Comparison of ENCODE assay signal across 18 cellular contexts in the genomic region with DNA sequence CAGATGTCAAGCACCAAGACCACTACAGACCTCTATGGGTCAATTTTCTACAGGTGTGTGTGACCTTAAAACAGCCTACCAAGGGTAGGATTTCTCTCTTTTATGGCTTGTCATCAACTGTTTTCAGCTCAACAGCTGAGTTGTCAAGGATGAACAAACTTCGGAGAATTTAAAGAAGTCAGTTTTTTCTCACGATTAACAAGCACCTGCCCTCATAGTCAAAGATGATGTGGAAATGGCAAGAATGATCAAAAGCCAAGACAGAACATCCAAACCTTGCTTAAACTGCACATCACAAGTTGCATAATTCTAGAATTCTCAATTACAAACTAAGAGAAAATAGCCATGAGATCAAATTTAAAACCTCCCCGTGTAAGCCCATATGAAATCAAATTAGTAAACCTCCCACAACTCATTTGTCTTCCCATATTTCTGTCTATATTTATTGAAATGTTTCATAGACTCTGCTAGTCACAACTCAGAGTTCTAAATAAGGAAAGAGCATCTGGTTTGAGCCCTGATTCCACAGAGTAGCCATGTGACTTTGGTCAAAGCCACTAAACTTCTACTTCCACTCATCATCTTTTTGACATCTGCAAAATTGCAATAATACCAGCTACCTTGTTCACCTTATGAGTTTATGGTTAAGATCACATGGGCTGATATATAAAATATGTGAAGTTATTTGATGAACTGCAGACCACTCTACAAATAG.
A peak's percentile ranks its signal among the peaks of the same experiment; 100 is the strongest.
DNase-seq lines count a peak whose midpoint lies in the region; ATAC-seq and TF ChIP-seq lines count a peak whose summit lies in the region.
"Had no signal": no experiment of that assay in that cellular context is flagged by ENCODE, and none has a peak within 500 bp of the region (broad histone marks: within the 10 kb centered on the region; RNA-seq: fewer than 3 reads in every experiment).

No MANE protein-coding gene starts in this region.

- peak; percentile 28; the same call in 1 of the 3 replicates for ATAC-seq in SK-N-SH treated with all-trans-retinoic acid at 6 μM for 48 hours
- no peak for ATAC-seq in esophagus mucosa
- ATAC-seq: A549; CD8-positive, alpha-beta T cell had no signal

- DNase-seq in SK-N-SH (no peak), SK-N-DZ (ENCODE audit: low spot score) (peak; percentile 27), trophoblast cell (peak; percentile 31 to 77), T-helper 2 cell (no peak), NOMO-1 treated with DMSO at 0.1 percent for 48 hours (lab: John Stamatoyannopoulos, UW; ENCODE audit: unreplicated experiment) (no peak)
- DNase-seq: AML-193; Caco-2; Calu3; CD4-positive, alpha-beta T cell; CD8-positive, alpha-beta T cell; DMS79 treated with DMSO at 0.1 percent for 48 hours; GF-D8 had no signal

- H4K8ac ChIP-seq in trophoblast cell (ENCODE audit: low read depth, low read length) = no peak overlapping the region

- no peak overlapping the region for H3K14ac ChIP-seq in trophoblast cell (ENCODE audit: low read length)

- H4K20me1 ChIP-seq in SK-N-SH (ENCODE audit: insufficient read depth) = no peaks in the 10 kb centered on the region
- H4K20me1 ChIP-seq: BLaER1 treated with 17β-estradiol and CSF1 and Interleukin-3, amounts not matched to agents 10 nM and 100 nM had no signal

- no peaks in the 10 kb centered on the region for H3K79me1 ChIP-seq in trophoblast cell (ENCODE audit: low read length)

- H3K36me3 ChIP-seq in SK-N-SH (replicated peaks in 1 of 2; ENCODE audit: control insufficient read depth in 1 of 2, insufficient read depth in 2 of 2, low read length in 1 of 2) = no peaks in the 10 kb centered on the region
- no peaks in the 10 kb centered on the region for H3K36me3 ChIP-seq in trophoblast cell (ENCODE audit: control insufficient read depth in 1 of 2, insufficient read depth in 2 of 2, low read length in 2 of 2)
- H3K36me3 ChIP-seq: BLaER1 treated with 17β-estradiol and CSF1 and Interleukin-3, amounts not matched to agents 10 nM and 100 nM had no signal

- no peak overlapping the region for H3K9ac ChIP-seq in SK-N-SH
- no peak overlapping the region for H3K9ac ChIP-seq in trophoblast cell (ENCODE audit: low read length)
- H3K9ac ChIP-seq: BLaER1 treated with 17β-estradiol and CSF1 and Interleukin-3, amounts not matched to agents 10 nM and 100 nM had no signal

- H2AK5ac ChIP-seq in trophoblast cell (ENCODE audit: low read length) = no peak overlapping the region

- no peak overlapping the region for H3K4ac ChIP-seq in trophoblast cell (ENCODE audit: low read depth, low read length)

- no peak overlapping the region for H2BK12ac ChIP-seq in trophoblast cell (ENCODE audit: low read length)

- H3K9me3 ChIP-seq in SK-N-SH = no peaks in the 10 kb centered on the region
- no peaks in the 10 kb centered on the region for H3K9me3 ChIP-seq in trophoblast cell (ENCODE audit: insufficient read depth, low read depth, low read length)
- H3K9me3 ChIP-seq: A549; BLaER1 treated with 17β-estradiol and CSF1 and Interleukin-3, amounts not matched to agents 10 nM and 100 nM; Caco-2 had no signal

- no peak for TF ChIP-seq CTCF in SK-N-SH (IDR thresholded peaks at IDR 0.05)

- H3K79me2 ChIP-seq in SK-N-SH (ENCODE audit: insufficient read depth) (no peaks in the 10 kb centered on the region), trophoblast cell (ENCODE audit: control insufficient read depth, insufficient read depth, low read length, poor library complexity) (no peaks in the 10 kb centered on the region)

- 41% methylated on average over 3 of the region's 3 CpGs for WGBS in SK-N-SH (ENCODE audit: low lambda C conversion rate)
- no CpG with 5 or more reads among the region's 3 CpGs for WGBS in trophoblast cell (ENCODE audit: extremely low coverage, insufficient coverage, insufficient read length)

- CTCF ChIA-PET in SK-N-SH (lab: Yijun Ruan, JAX) = interaction anchor here (1.1 kb wide), 1 partner anchor 9 kb away, joined by 3 read pairs; no protein-coding TSS in a partner anchor

- H3K27ac ChIP-seq in SK-N-SH (ENCODE audit: low read depth in 2 of 2, low read length in 1 of 2) (no peak overlapping the region), trophoblast cell (ENCODE audit: low read depth, low read length) (no peak overlapping the region)
- H3K27ac ChIP-seq: 22Rv1; A549; BLaER1 treated with 17β-estradiol and CSF1 and Interleukin-3, amounts not matched to agents 10 nM and 100 nM; C4-2B had no signal

- peak in 1 of 2 experiments; percentile 37; a peak in 1 of 4 replicates for TF ChIP-seq EP300 in SK-N-SH (IDR thresholded peaks at IDR 0.05; ENCODE audit: borderline replicate concordance in 1 of 2, low read depth in 1 of 2, low read length in 1 of 2)

- H3K27me3 ChIP-seq in SK-N-SH (ENCODE audit: insufficient read depth) (no peaks in the 10 kb centered on the region), trophoblast cell (ENCODE audit: insufficient read depth, low read length) (no peaks in the 10 kb centered on the region)
- H3K27me3 ChIP-seq: BLaER1 treated with 17β-estradiol and CSF1 and Interleukin-3, amounts not matched to agents 10 nM and 100 nM had no signal

- no peaks in the 10 kb centered on the region for H3K4me1 ChIP-seq in SK-N-SH (ENCODE audit: control insufficient read depth in 1 of 2, insufficient read depth in 2 of 2, low read depth in 1 of 2, low read length in 1 of 2)
- peaks cover 0 to 3% of the 10 kb centered on the region in 2 experiments for H3K4me1 ChIP-seq in trophoblast cell (ENCODE audit: control insufficient read depth in 1 of 2, insufficient read depth in 2 of 2, low read length in 2 of 2)
- H3K4me1 ChIP-seq: A549; BLaER1 treated with 17β-estradiol and CSF1 and Interleukin-3, amounts not matched to agents 10 nM and 100 nM; Caco-2 had no signal

- H3K18ac ChIP-seq in trophoblast cell (ENCODE audit: low read length) = no peak overlapping the region

- POLR2A ChIA-PET in SK-N-SH (lab: Yijun Ruan, JAX) = no interaction called here

- no peaks in the 10 kb centered on the region for H3K9me2 ChIP-seq in SK-N-SH

- H3K4me3 ChIP-seq in SK-N-SH (ENCODE audit: low read depth in 2 of 2, low read length in 1 of 2) = no peak overlapping the region
- no peak overlapping the region for H3K4me3 ChIP-seq in trophoblast cell (ENCODE audit: low read depth, low read length)
- H3K4me3 ChIP-seq: A549; BLaER1 treated with 17β-estradiol and CSF1 and Interleukin-3, amounts not matched to agents 10 nM and 100 nM had no signal

- no peak overlapping the region for H2BK120ac ChIP-seq in trophoblast cell (ENCODE audit: insufficient read depth, low read length, poor library complexity)

- H3F3A ChIP-seq in SK-N-SH (replicated peaks; ENCODE audit: insufficient read depth) = no peaks in the 10 kb centered on the region

- H3K4me2 ChIP-seq in SK-N-SH (no peak overlapping the region), trophoblast cell (ENCODE audit: low read length) (no peak overlapping the region)
- H3K4me2 ChIP-seq: A549; BLaER1 treated with 17β-estradiol and CSF1 and Interleukin-3, amounts not matched to agents 10 nM and 100 nM had no signal

- no peak overlapping the region for H4K12ac ChIP-seq in trophoblast cell (ENCODE audit: low read depth, low read length)

- H2BK5ac ChIP-seq in trophoblast cell (ENCODE audit: low read depth, low read length, poor library complexity) = no peak overlapping the region

- H2AFZ ChIP-seq in SK-N-SH (ENCODE audit: low read depth) = no peak overlapping the region
- H2AFZ ChIP-seq in trophoblast cell (ENCODE audit: insufficient read depth, low read length, poor library complexity) = no peak overlapping the region

- no peak overlapping the region for H3K23ac ChIP-seq in trophoblast cell (ENCODE audit: low read length)

- no peak overlapping the region for H4K91ac ChIP-seq in trophoblast cell (ENCODE audit: low read depth, low read length)

- TF ChIP-seq RAD21 in SK-N-SH (IDR thresholded peaks at IDR 0.05; ENCODE audit: low read length) = no peak

TF ChIP-seq in SK-N-SH treated with all-trans-retinoic acid at 6 μM for 48 hours, 23 proteins besides CTCF, POLR2A, EP300 and RAD21 (continues in another document):
- TF ChIP-seq TOX (CRISPR knock-in tag; IDR thresholded peaks at IDR 0.05; ENCODE audit: borderline replicate concordance) (no peak), RARB (CRISPR knock-in tag; IDR thresholded peaks at IDR 0.05) (no peak), GLIS3 (CRISPR knock-in tag; IDR thresholded peaks at IDR 0.05) (no peak), ZFP30 (CRISPR knock-in tag; IDR thresholded peaks at IDR 0.05) (no peak), ZC3H10 (CRISPR knock-in tag; IDR thresholded peaks at IDR 0.05) (no peak), ZNF565 (CRISPR knock-in tag; conservative IDR thresholded peaks at IDR 0.05; ENCODE audit: low read depth) (no peak)

TF ChIP-seq in SK-N-SH, 30 proteins besides CTCF, POLR2A, EP300 and RAD21 (continues in another document):
- TF ChIP-seq, protein P1, sequence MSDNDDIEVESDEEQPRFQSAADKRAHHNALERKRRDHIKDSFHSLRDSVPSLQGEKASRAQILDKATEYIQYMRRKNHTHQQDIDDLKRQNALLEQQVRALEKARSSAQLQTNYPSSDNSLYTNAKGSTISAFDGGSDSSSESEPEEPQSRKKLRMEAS (IDR thresholded peaks at IDR 0.05; ENCODE audit: low read depth) = no peak
- TF ChIP-seq JUND (IDR thresholded peaks at IDR 0.05) = no peak
- no peak for TF ChIP-seq NRF1 (IDR thresholded peaks at IDR 0.05; ENCODE audit: low read depth, low read length)
- no peak for TF ChIP-seq RCOR1 (IDR thresholded peaks at IDR 0.05; ENCODE audit: low read length)
- no peak for TF ChIP-seq MEF2A (IDR thresholded peaks at IDR 0.05; ENCODE audit: borderline replicate concordance, low read depth)
- no peak for TF ChIP-seq TAF1 (IDR thresholded peaks at IDR 0.05; ENCODE audit: borderline replicate concordance, low read depth, low read length)
- TF ChIP-seq ELF1 (IDR thresholded peaks at IDR 0.05) = no peak
- TF ChIP-seq SMC3 (IDR thresholded peaks at IDR 0.05; ENCODE audit: low read depth, low read length) = no peak

Comparison
In these comparisons a context has a peak if more than half of its experiments do, and no peak if none do; other contexts are left out.
1. DNase-seq: peak in SK-N-DZ (single experiment) and trophoblast cell (2 of 2); none in SK-N-SH (single experiment), T-helper 2 cell (0 of 5) and NOMO-1 treated with DMSO at 0.1 percent for 48 hours (single experiment).